Comparison of ENCODE assay signal across 12 cellular contexts in genomic region chr6:149761438-149761837, GRCh38. TPM values are rescaled to one million over a fixed set of nuclear protein-coding genes. Genes with fewer than 3 reads are reported as not detected.
DNase-seq lines count a peak whose midpoint lies in the region; ATAC-seq lines count a peak whose summit lies in the region.
"Had no signal": no experiment of that assay in that cellular context is flagged by ENCODE, and none has a peak within 500 bp of the region (broad histone marks: within the 10 kb centered on the region; RNA-seq: fewer than 3 reads in every experiment).

No MANE protein-coding gene starts in this region.

- DNase-seq in SKM-1 (lab: John Stamatoyannopoulos, UW; ENCODE audit: unreplicated experiment) (peak; percentile 48), H4 (ENCODE audit: low spot score) (no peak), NCI-H1092 treated with DMSO at 0.1 percent for 48 hours (lab: John Stamatoyannopoulos, UW) (no peak), kidney tubule cell (ENCODE audit: low spot score) (no peak)
- DNase-seq in stimulated activated naive CD4-positive, alpha-beta T cell treated with Interleukin-2 at 50 U/mL for 16 hours (lab: John Stamatoyannopoulos, UW), result no peak
- DNase-seq: activated CD4-positive, alpha-beta T cell treated with anti-CD3 and anti-CD28 coated beads for 1 hour; Caco-2; NCI-H526 treated with DMSO at 0.1 percent for 48 hours had no signal

- ATAC-seq in GM18499 (IDR thresholded peaks at IDR 0.05; ENCODE audit: insufficient read depth, unreplicated experiment), result peak; percentile 97
- ATAC-seq in GM21515 (IDR thresholded peaks at IDR 0.05; ENCODE audit: unreplicated experiment), result peak; percentile 98
- ATAC-seq in HG03159 (IDR thresholded peaks at IDR 0.05; ENCODE audit: unreplicated experiment), result peak; percentile 97
- ATAC-seq: gastroesophageal sphincter had no signal

RNA-seq across cellular contexts. Expression of gene PCMT1, which starts 11.9 kb away (rescaled TPM):
- 70.5 and 70.7 TPM in 2 replicates for total RNA-seq in H4 (2014; rRNA removed; shearing (Covaris generic))

RNA-seq across cellular contexts. Expression of gene NUP43, which starts 15.1 kb away (rescaled TPM):
- 31.8 and 35.6 TPM in 2 replicates for total RNA-seq in H4 (2014; rRNA removed; shearing (Covaris generic))

RNA-seq across cellular contexts. Expression of gene LATS1, which starts 43.5 kb away (rescaled TPM):
- 6.7 and 8.5 TPM in 2 replicates for total RNA-seq in H4 (2014; rRNA removed; shearing (Covaris generic))
